Comparison of ENCODE assay signal across 8 cellular contexts in genomic region chr12:7989827-7990491, GRCh38. TPM values are rescaled to one million over a fixed set of nuclear protein-coding genes. Genes with fewer than 3 reads are reported as not detected.
DNase-seq lines count a peak whose midpoint lies in the region; ATAC-seq, FAIRE-seq and TF ChIP-seq lines count a peak whose summit lies in the region.

No MANE protein-coding gene starts in this region.

- CTCF ChIA-PET in HepG2 (lab: Yijun Ruan, JAX; ENCODE audit: low intra/inter-chr PET ratio, low total read pairs): no interaction called here

- TF ChIP-seq POLR2A in HepG2 (IDR thresholded peaks at IDR 0.05; ENCODE audit: insufficient read depth in 1 of 2, low read depth in 2 of 2, low read length in 2 of 2) (no peak), prostate gland (IDR thresholded peaks at IDR 0.05) (no peak)

- no peaks in the 10 kb centered on the region for H3K9me3 ChIP-seq in liver (ENCODE audit: control insufficient read depth in 4 of 4, low read length in 3 of 4)
- no peaks in the 10 kb centered on the region for H3K9me3 ChIP-seq in HepG2 (ENCODE audit: low read length)
- H3K9me3 ChIP-seq in right cardiac atrium (ENCODE audit: control insufficient read depth, low read length): no peaks in the 10 kb centered on the region
- H3K9me3 ChIP-seq in prostate gland: no peaks in the 10 kb centered on the region

- H3K4me2 ChIP-seq in HepG2 (ENCODE audit: low read depth, low read length): no peak overlapping the region

- BruUV-seq in HepG2 (replicated peaks; lab: Mats Ljungman, UMichigan): no TSS peak

- in situ Hi-C loops in HepG2 (cut with HindIII; ENCODE audit: extremely low pct_ligation_motif_present, low pct_unique_long_range_greater_than_20kb): loop anchor here (10.0 kb wide), 2 partner anchors 55 to 135 kb away; partner anchors contain the start of gene SLC2A3

- no peak for ATAC-seq in HepG2
- peak; percentile 48 to 68 for ATAC-seq in right cardiac atrium
- ATAC-seq in HG02798 (IDR thresholded peaks at IDR 0.05; ENCODE audit: poor library complexity, unreplicated experiment): no peak

- DNase-seq in HepG2 (ENCODE audit: low spot score): no peak
- DNase-seq in activated CD8-positive, alpha-beta memory T cell treated with anti-CD3 and anti-CD28 coated beads for 48 hours (ENCODE audit: low read depth in 2 of 3, low spot score in 2 of 3): peak; percentile 32 to 61 (median 54)
- DNase-seq in right cardiac atrium: peak in 2 of 3 donors; percentile 61 to 62
- DNase-seq in stimulated activated CD8-positive, alpha-beta memory T cell treated with anti-CD3 and anti-CD28 coated beads, Interleukin-2, amount 100 ng/mL, for 1 hour (ENCODE audit: low read depth in 2 of 2): peak; percentile 18 to 33
- DNase-seq in prostate gland (ENCODE audit: low spot score): no peak
- DNase-seq in NCI-H1092 (lab: John Stamatoyannopoulos, UW): no peak

- no peak overlapping the region for H2AFZ ChIP-seq in HepG2 (ENCODE audit: low read length)

- H3K36me3 ChIP-seq in liver (ENCODE audit: control insufficient read depth in 4 of 4, insufficient read depth in 3 of 4, low read depth in 1 of 4, low read length in 3 of 4): no peaks in the 10 kb centered on the region
- H3K36me3 ChIP-seq in HepG2 (replicated peaks in 1 of 2; ENCODE audit: control insufficient read depth in 1 of 2, insufficient read depth in 2 of 2, low read length in 2 of 2): no peaks in the 10 kb centered on the region
- H3K36me3 ChIP-seq in prostate gland: no peaks in the 10 kb centered on the region

- H3K27ac ChIP-seq in liver (ENCODE audit: low read depth in 1 of 2, low read length in 2 of 2) (peak overlapping the region; percentile 25 to 56), HepG2 (ENCODE audit: extremely low read length, insufficient read depth, low read length) (no peak overlapping the region), right cardiac atrium (ENCODE audit: low read length) (no peak overlapping the region), prostate gland (no peak overlapping the region)

- TF ChIP-seq CTCF in liver (IDR thresholded peaks at IDR 0.05; ENCODE audit: low read depth, low read length, missing input control): no peak
- no peak for TF ChIP-seq CTCF in HepG2 (CRISPR knock-in tag; IDR thresholded peaks at IDR 0.05)
- no peak for TF ChIP-seq CTCF in prostate gland (IDR thresholded peaks at IDR 0.05)

- TF ChIP-seq RAD21 in liver (IDR thresholded peaks at IDR 0.05) (peak in 1 of 2 donors; percentile 10), HepG2 (CRISPR knock-in tag; IDR thresholded peaks at IDR 0.05) (no peak)

- H3K27me3 ChIP-seq in liver (ENCODE audit: control insufficient read depth in 4 of 4, insufficient read depth in 4 of 4, low read length in 3 of 4) (no peaks in the 10 kb centered on the region), HepG2 (ENCODE audit: control insufficient read depth in 1 of 2, insufficient read depth in 2 of 2, low read length in 2 of 2) (no peaks in the 10 kb centered on the region), right cardiac atrium (ENCODE audit: control insufficient read depth, insufficient read depth) (no peaks in the 10 kb centered on the region), prostate gland (replicated peaks; ENCODE audit: insufficient read depth) (no peaks in the 10 kb centered on the region)

- H3K79me2 ChIP-seq in HepG2 (ENCODE audit: insufficient read depth, low read length): no peaks in the 10 kb centered on the region

- H4K20me1 ChIP-seq in HepG2 (ENCODE audit: insufficient read depth, low read length): no peaks in the 10 kb centered on the region

- no peak for TF ChIP-seq EP300 in HepG2 (IDR thresholded peaks at IDR 0.05; ENCODE audit: low read depth in 2 of 2, low read length in 2 of 2)
- TF ChIP-seq EP300 in HepG2 (CRISPR knock-in tag; IDR thresholded peaks at IDR 0.05; ENCODE audit: borderline replicate concordance): no peak

- H3K9ac ChIP-seq in liver (ENCODE audit: low read depth in 1 of 2, low read length in 2 of 2) (no peak overlapping the region), HepG2 (ENCODE audit: insufficient read depth, low read depth, low read length) (no peak overlapping the region)

- no peak for FAIRE-seq in HepG2 (lab: Jason Lieb, UNC)

- H3K4me1 ChIP-seq in liver (ENCODE audit: control insufficient read depth in 4 of 4, insufficient read depth in 4 of 4, low read length in 3 of 4): no peaks in the 10 kb centered on the region
- H3K4me1 ChIP-seq in HepG2 (ENCODE audit: insufficient read depth, low read length): peaks cover 59% of the 10 kb centered on the region
- H3K4me1 ChIP-seq in right cardiac atrium (ENCODE audit: control insufficient read depth, insufficient read depth, low read length): no peaks in the 10 kb centered on the region
- H3K4me1 ChIP-seq in prostate gland (replicated peaks): no peaks in the 10 kb centered on the region

- WGBS in liver: 54% methylated on average over 6 of the region's 6 CpGs
- WGBS in HepG2 (ENCODE audit: low lambda C conversion rate): 66% methylated on average over 6 of the region's 6 CpGs
- WGBS in right cardiac atrium: 53% methylated on average over 6 of the region's 6 CpGs
- 55% methylated on average over 6 of the region's 6 CpGs for WGBS in prostate gland

- no peak overlapping the region for H3K4me3 ChIP-seq in liver (ENCODE audit: low read depth in 1 of 3, low read length in 3 of 3)
- H3K4me3 ChIP-seq in HepG2 (replicated peaks in 1 of 3; ENCODE audit: insufficient read depth in 1 of 3, low read depth in 2 of 3, low read length in 3 of 3): no peak overlapping the region
- H3K4me3 ChIP-seq in right cardiac atrium (ENCODE audit: low read length): no peak overlapping the region
- no peak overlapping the region for H3K4me3 ChIP-seq in prostate gland

- intact Hi-C loops in HepG2 (cut with micrococcal nuclease; ENCODE audit: unreplicated experiment): no loop called here
- intact Hi-C loops in right cardiac atrium (cut with DNase I): loop anchor here (5.0 to 10.0 kb wide), 4 partner anchors 55 to 135 kb away; partner anchors contain the start of gene SLC2A3 (in 1 of the 4)
- intact Hi-C loops in prostate gland (cut with DNase I): no loop called here

- POLR2A ChIA-PET in HepG2 (lab: Yijun Ruan, JAX): no interaction called here

TF ChIP-seq in liver, 16 proteins besides CTCF, POLR2A, EP300 and RAD21 (continues in another document):
- TF ChIP-seq HNF4G (IDR thresholded peaks at IDR 0.05): no peak

RNA-seq across cellular contexts. Expression of gene FOXJ2, which starts 42.6 kb away (rescaled TPM):
- total RNA-seq in liver (1 to 10 TPM; 4.1 to 9.2 TPM), HepG2 (2016; rRNA removed; fragmentation: Illumina TruSeq; extraction: Trizol) (2.2 and 3.0 TPM in 2 replicates), right cardiac atrium (10 to 100 TPM; 20.2 to 26.0 (median 22.8) TPM), prostate gland (10 to 100 TPM; 15.4 to 27.8 TPM)
- polyA plus RNA-seq in liver (1 to 10 TPM; 2.3 to 3.3 TPM), HepG2 (2011; rRNA removed) (2.4 and 2.9 TPM in 2 replicates), right cardiac atrium (10.0 TPM)
- 0.40 and 0.79 TPM in 2 replicates for total RNA-seq in HepG2 (2016; cell fraction: cytosol; rRNA removed; fragmentation: Illumina TruSeq; extraction: Trizol; ENCODE audit: low read depth)
- total RNA-seq in HepG2 (2016; cell fraction: insoluble cytoplasmic fraction; rRNA removed; fragmentation: Illumina TruSeq; extraction: Trizol): 1.9 and 2.6 TPM in 2 replicates
- total RNA-seq in HepG2 (2016; cell fraction: membrane; rRNA removed; fragmentation: Illumina TruSeq; extraction: Trizol): 1.6 and 1.8 TPM in 2 replicates
- total RNA-seq in HepG2 (2016; cell fraction: nucleus; rRNA removed; fragmentation: Illumina TruSeq; extraction: Trizol): 3.4 and 3.8 TPM in 2 replicates
- 1.2 and 1.3 TPM in 2 replicates for polyA plus RNA-seq in HepG2 (2011; cell fraction: cytosol; rRNA removed)
- polyA plus RNA-seq in HepG2 (2011; cell fraction: nucleus; rRNA removed): 4.7 and 5.1 TPM in 2 replicates
- polyA plus RNA-seq in HepG2 (2012): 2.9 and 4.3 TPM in 2 replicates
- 0.14 and 0.19 TPM in 2 replicates for polyA plus RNA-seq in HepG2 (2016; cell fraction: cytosol; fragmentation: Illumina TruSeq; extraction: Trizol; ENCODE audit: low read depth)
- 2.9 and 3.1 TPM in 2 replicates for polyA plus RNA-seq in HepG2 (2016; cell fraction: insoluble cytoplasmic fraction; fragmentation: Illumina TruSeq; extraction: Trizol; ENCODE audit: low read depth)
- 0.69 and 0.73 TPM in 2 replicates for polyA plus RNA-seq in HepG2 (2016; cell fraction: membrane; fragmentation: Illumina TruSeq; extraction: Trizol; ENCODE audit: low read depth)
- 6.6 and 7.8 TPM in 2 replicates for polyA plus RNA-seq in HepG2 (2016; cell fraction: nucleus; fragmentation: Illumina TruSeq; extraction: Trizol; ENCODE audit: insufficient read depth, low read depth)
- polyA minus RNA-seq in HepG2 (2011; rRNA and poly(A)+ RNA removed; ENCODE audit: low replicate concordance): 4.0 and 8.3 TPM in 2 replicates
- 1.7 and 1.9 TPM in 2 replicates for polyA minus RNA-seq in HepG2 (2011; cell fraction: cytosol; rRNA and poly(A)+ RNA removed)
- polyA minus RNA-seq in HepG2 (2011; cell fraction: nucleus; rRNA and poly(A)+ RNA removed): 2.8 and 3.6 TPM in 2 replicates

RNA-seq across cellular contexts. Expression of gene SLC2A3, which starts 54.0 kb away (rescaled TPM):
- total RNA-seq in liver (10 to 100 TPM; 10.9 to 20.6 TPM), HepG2 (2016; rRNA removed; fragmentation: Illumina TruSeq; extraction: Trizol) (22.6 and 39.3 TPM in 2 replicates), right cardiac atrium (10 to 100 TPM; 18.5 to 29.9 (median 25.1) TPM), prostate gland (10 to 100 TPM in 1 of 2 donors, 1 to 10 TPM in 1; 4.1 to 21.2 TPM)
- polyA plus RNA-seq in liver (1 to 10 TPM; 2.1 to 3.2 TPM), HepG2 (2011; rRNA removed) (282 and 580 TPM in 2 replicates), right cardiac atrium (13.6 TPM)
- 4.1 and 6.1 TPM in 2 replicates for total RNA-seq in HepG2 (2016; cell fraction: cytosol; rRNA removed; fragmentation: Illumina TruSeq; extraction: Trizol; ENCODE audit: low read depth)
- total RNA-seq in HepG2 (2016; cell fraction: insoluble cytoplasmic fraction; rRNA removed; fragmentation: Illumina TruSeq; extraction: Trizol): 23.5 and 38.0 TPM in 2 replicates
- 8.7 and 10.8 TPM in 2 replicates for total RNA-seq in HepG2 (2016; cell fraction: membrane; rRNA removed; fragmentation: Illumina TruSeq; extraction: Trizol)
- 44.8 and 53.2 TPM in 2 replicates for total RNA-seq in HepG2 (2016; cell fraction: nucleus; rRNA removed; fragmentation: Illumina TruSeq; extraction: Trizol)
- polyA plus RNA-seq in HepG2 (2011; cell fraction: cytosol; rRNA removed): 309 and 461 TPM in 2 replicates
- polyA plus RNA-seq in HepG2 (2011; cell fraction: nucleus; rRNA removed): 109 and 185 TPM in 2 replicates
- polyA plus RNA-seq in HepG2 (2012): 113 and 491 TPM in 2 replicates
- 1.8 and 2.1 TPM in 2 replicates for polyA plus RNA-seq in HepG2 (2016; cell fraction: cytosol; fragmentation: Illumina TruSeq; extraction: Trizol; ENCODE audit: low read depth)
- 10.2 and 12.0 TPM in 2 replicates for polyA plus RNA-seq in HepG2 (2016; cell fraction: insoluble cytoplasmic fraction; fragmentation: Illumina TruSeq; extraction: Trizol; ENCODE audit: low read depth)
- 3.1 and 4.6 TPM in 2 replicates for polyA plus RNA-seq in HepG2 (2016; cell fraction: membrane; fragmentation: Illumina TruSeq; extraction: Trizol; ENCODE audit: low read depth)
- 49.3 and 51.9 TPM in 2 replicates for polyA plus RNA-seq in HepG2 (2016; cell fraction: nucleus; fragmentation: Illumina TruSeq; extraction: Trizol; ENCODE audit: insufficient read depth, low read depth)
- polyA minus RNA-seq in HepG2 (2011; rRNA and poly(A)+ RNA removed; ENCODE audit: low replicate concordance): 79.9 and 1,387 TPM in 2 replicates
- polyA minus RNA-seq in HepG2 (2011; cell fraction: cytosol; rRNA and poly(A)+ RNA removed): 227 and 431 TPM in 2 replicates
- 200 and 331 TPM in 2 replicates for polyA minus RNA-seq in HepG2 (2011; cell fraction: nucleus; rRNA and poly(A)+ RNA removed)

Comparison
In these comparisons a context has a peak if more than half of its experiments do, and no peak if none do; other contexts are left out.
1. H3K27ac ChIP-seq: peak in liver (2 of 2); none in HepG2 (single experiment), right cardiac atrium (single experiment) and prostate gland (0 of 2).
2. ATAC-seq: peak in right cardiac atrium (2 of 2); none in HepG2 (single experiment) and HG02798 (single experiment).
3. DNase-seq: peak in activated CD8-positive, alpha-beta memory T cell treated with anti-CD3 and anti-CD28 coated beads for 48 hours (3 of 3), right cardiac atrium (2 of 3) and stimulated activated CD8-positive, alpha-beta memory T cell treated with anti-CD3 and anti-CD28 coated beads, Interleukin-2, amount 100 ng/mL, for 1 hour (2 of 2); none in HepG2 (single experiment), prostate gland (single experiment) and NCI-H1092 (single experiment).
4. intact Hi-C loops: an anchor here in right cardiac atrium (5.0 to 10.0 kb wide); none called in HepG2 and prostate gland.